In the genomic region with DNA sequence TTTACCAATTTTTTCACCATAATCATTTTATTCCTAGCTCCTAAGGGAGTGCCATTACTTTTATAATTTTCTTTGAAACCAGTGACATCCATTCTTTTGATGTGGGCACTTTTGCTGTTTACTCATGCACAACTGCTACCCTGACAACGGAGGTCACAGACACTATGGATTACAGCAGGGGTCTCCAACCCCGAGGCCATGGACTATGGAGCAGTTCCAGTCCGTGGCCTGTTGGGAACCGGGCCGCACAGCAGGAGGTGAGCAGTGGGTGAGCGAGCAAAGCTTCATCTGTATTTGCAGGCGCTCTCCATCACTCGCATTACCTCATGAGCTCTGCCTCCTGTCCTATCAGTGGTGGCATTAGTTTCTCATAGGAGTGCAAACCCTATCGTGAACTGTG, we compare ENCODE assay signal across 19 cellular contexts.
"Had no signal": no experiment of that assay in that cellular context is flagged by ENCODE, and none has a peak within 500 bp of the region (broad histone marks: within the 10 kb centered on the region; RNA-seq: fewer than 3 reads in every experiment).

No MANE protein-coding gene starts in this region.

- H3K9me3 ChIP-seq: breast epithelium, esophagus muscularis mucosa, gastroesophageal sphincter, heart left ventricle, thyroid gland had no signal

- H3K4me3 ChIP-seq: breast epithelium, esophagus muscularis mucosa, gastroesophageal sphincter, heart left ventricle, thyroid gland had no signal

- ATAC-seq: activated CD4-positive, alpha-beta T cell treated with anti-CD3 and anti-CD28 coated beads for 36 hours; activated naive CD8-positive, alpha-beta T cell treated with anti-CD3 and anti-CD28 coated beads, Interleukin-2, amount 50 U/mL, for 24 hours; gastroesophageal sphincter; heart left ventricle; naive thymus-derived CD4-positive, alpha-beta T cell had no signal

- H3K27ac ChIP-seq: breast epithelium, esophagus muscularis mucosa, gastroesophageal sphincter, heart left ventricle, thyroid gland had no signal

- H3K27me3 ChIP-seq: breast epithelium, esophagus muscularis mucosa, gastroesophageal sphincter, heart left ventricle, thyroid gland had no signal

- H3K4me1 ChIP-seq: breast epithelium, gastroesophageal sphincter, heart left ventricle, thyroid gland had no signal

- H3K36me3 ChIP-seq: breast epithelium had no signal

- DNase-seq: activated CD4-positive, alpha-beta memory T cell treated with anti-CD3 and anti-CD28 coated beads, Interleukin-2, amount 10 ng/mL, durations not matched to agents 7 days and 5 days; activated CD4-positive, alpha-beta T cell treated with anti-CD3 and anti-CD28 coated beads for 36 hours; activated naive CD4-positive, alpha-beta T cell treated with anti-CD3 and anti-CD28 coated beads for 36 hours; activated naive CD8-positive, alpha-beta T cell treated with anti-CD3 and anti-CD28 coated beads, Interleukin-2, amount 50 U/mL, for 24 hours; activated T-cell treated with anti-CD3 and anti-CD28 coated beads, Interleukin-2, amount 50 U/mL, for 1 hour; anterior cingulate cortex; cerebellar nuclear complex; effector CD8-positive, alpha-beta T cell; heart left ventricle; mesenchymal stem cell; naive thymus-derived CD4-positive, alpha-beta T cell; stimulated activated CD4-positive, alpha-beta T cell treated with anti-CD3 and anti-CD28 coated beads, Interleukin-12 subunit alpha, Interleukin-12 subunit beta, amount 100 ng/mL, for 4 hours; stimulated activated CD4-positive, alpha-beta T cell treated with anti-CD3 and anti-CD28 coated beads, Interleukin-1b, Interleukin-23, amount 100 ng/mL, for 48 hours; stimulated activated naive CD4-positive, alpha-beta T cell treated with Interleukin-2 at 50 U/mL for 16 hours; T-helper 2 cell; thyroid gland had no signal
